In the genomic region with DNA sequence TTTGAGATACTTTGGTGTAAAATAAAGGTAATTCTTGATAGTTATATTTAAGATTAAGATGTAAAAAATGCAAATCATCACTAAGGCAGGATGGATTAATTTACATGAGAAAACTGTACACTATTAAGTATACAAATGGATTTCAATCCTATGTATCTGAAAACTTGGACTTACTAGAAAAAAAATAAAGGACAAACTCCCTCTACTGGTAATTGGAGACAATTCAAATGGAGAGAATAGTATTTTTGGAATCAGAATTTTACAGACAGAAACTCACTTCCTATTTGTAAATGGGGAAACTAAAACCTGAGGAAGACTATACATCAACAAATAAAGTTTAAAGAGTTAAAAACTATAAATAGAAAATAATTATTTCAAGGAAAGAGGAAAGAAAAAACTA, we compare ENCODE assay signal across 10 cellular contexts.
DNase-seq lines count a peak whose midpoint lies in the region; ATAC-seq and TF ChIP-seq lines count a peak whose summit lies in the region.
"Had no signal": no experiment of that assay in that cellular context is flagged by ENCODE, and none has a peak within 500 bp of the region (broad histone marks: within the 10 kb centered on the region; RNA-seq: fewer than 3 reads in every experiment).

No MANE protein-coding gene starts in this region.

- H3K27me3 ChIP-seq in PC-9 (ENCODE audit: insufficient read depth, low read depth) (no peaks in the 10 kb centered on the region), fibroblast of lung (ENCODE audit: control insufficient read depth, insufficient read depth, low read length) (no peaks in the 10 kb centered on the region)
- H3K27me3 ChIP-seq: BLaER1 had no signal

- H3F3A ChIP-seq in PC-9 (ENCODE audit: insufficient read depth, low read depth), result no peaks in the 10 kb centered on the region

- H3K9me2 ChIP-seq in PC-9 (ENCODE audit: insufficient read depth), result no peaks in the 10 kb centered on the region

- H3K4me3 ChIP-seq in PC-9 (no peak overlapping the region), fibroblast of lung (replicated peaks in 1 of 4; ENCODE audit: control extremely low read depth in 1 of 4, insufficient read depth in 1 of 4, low read depth in 3 of 4, low read length in 4 of 4) (no peak overlapping the region)
- H3K4me3 ChIP-seq: BLaER1 had no signal

- no peaks in the 10 kb centered on the region for H3K79me2 ChIP-seq in PC-9 (ENCODE audit: low read depth)
- H3K79me2 ChIP-seq in fibroblast of lung (ENCODE audit: control insufficient read depth, insufficient read depth, low read length), result no peaks in the 10 kb centered on the region

- H3K4me2 ChIP-seq in PC-9 (no peak overlapping the region), fibroblast of lung (ENCODE audit: extremely low read depth, insufficient read depth, low read length) (no peak overlapping the region)
- H3K4me2 ChIP-seq: BLaER1 had no signal

- BruUV-seq in PC-9 (replicated peaks; lab: Mats Ljungman, UMichigan), result no TSS peak

- H3K4me1 ChIP-seq in PC-9 (replicated peaks; ENCODE audit: insufficient read depth) (no peaks in the 10 kb centered on the region), fibroblast of lung (ENCODE audit: control insufficient read depth, extremely low read depth, insufficient read depth, low read length) (no peaks in the 10 kb centered on the region)
- H3K4me1 ChIP-seq: BLaER1 had no signal

- H4K20me1 ChIP-seq in PC-9 (ENCODE audit: insufficient read depth) (no peaks in the 10 kb centered on the region), fibroblast of lung (ENCODE audit: control insufficient read depth, extremely low read depth, insufficient read depth, low read length) (no peaks in the 10 kb centered on the region)
- H4K20me1 ChIP-seq: BLaER1 had no signal

- no peak for ATAC-seq in HG03432 (IDR thresholded peaks at IDR 0.05; ENCODE audit: unreplicated experiment)
- no peak for ATAC-seq in HG03025 (IDR thresholded peaks at IDR 0.05; ENCODE audit: low FRiP score, unreplicated experiment)

- no peaks in the 10 kb centered on the region for H3K9me3 ChIP-seq in PC-9 (ENCODE audit: insufficient read depth, low read depth)
- no peaks in the 10 kb centered on the region for H3K9me3 ChIP-seq in fibroblast of lung (ENCODE audit: control insufficient read depth, insufficient read depth, low read depth, low read length)
- H3K9me3 ChIP-seq: BLaER1 had no signal

- no peak overlapping the region for H2AFZ ChIP-seq in PC-9
- H2AFZ ChIP-seq in fibroblast of lung (ENCODE audit: low read length), result no peak overlapping the region

- DNase-seq in NCI-H1105 treated with DMSO at 0.1 percent for 48 hours (lab: John Stamatoyannopoulos, UW), result peak; percentile 24
- no peak for DNase-seq in NCI-H1105 (lab: John Stamatoyannopoulos, UW)
- DNase-seq in PC-9, result no peak
- peak; percentile 28 to 53 for DNase-seq in fibroblast of lung (ENCODE audit: low read depth in 2 of 2)
- peak; percentile 52 for DNase-seq in superior temporal gyrus (ENCODE audit: extremely low spot score)
- no peak for DNase-seq in posterior cingulate gyrus
- DNase-seq: stimulated activated CD4-positive, alpha-beta T cell treated with anti-CD3 and anti-CD28 coated beads, Interleukin-2, amount 100 ng/mL, for 24 hours had no signal

- H3K36me3 ChIP-seq in PC-9 (ENCODE audit: low read depth), result no peaks in the 10 kb centered on the region
- no peaks in the 10 kb centered on the region for H3K36me3 ChIP-seq in fibroblast of lung (ENCODE audit: control insufficient read depth, insufficient read depth, low read length)

- H3K27ac ChIP-seq in PC-9 (no peak overlapping the region), fibroblast of lung (ENCODE audit: insufficient read depth, low read length) (no peak overlapping the region)
- H3K27ac ChIP-seq: BLaER1 had no signal

- H3K9ac ChIP-seq in fibroblast of lung (ENCODE audit: insufficient read depth, low read length), result no peak overlapping the region
- H3K9ac ChIP-seq: BLaER1 had no signal

- peak; percentile 63 for TF ChIP-seq CTCF in PC-9 (conservative IDR thresholded peaks at IDR 0.05)
- TF ChIP-seq CTCF in fibroblast of lung (conservative IDR thresholded peaks at IDR 0.05 in 1 of 2, IDR thresholded peaks at IDR 0.05 in 1 of 2; ENCODE audit: low read depth in 1 of 2, low read length in 2 of 2), result peak in 1 of 2 donors; percentile 42

- POLR2A ChIA-PET in PC-9 (lab: Charles Lee; ENCODE audit: unreplicated experiment), result no interaction called here

- CTCF ChIA-PET in PC-9 (lab: Charles Lee), result interaction anchor here (1.1 kb wide), 1 partner anchor 33 kb away, joined by 6 read pairs; no protein-coding TSS in a partner anchor

- intact Hi-C loops in PC-9 (cut with micrococcal nuclease; ENCODE audit: unreplicated experiment) (loop anchor here (2.0 to 5.0 kb wide), 2 partner anchors 33 to 370 kb away; no protein-coding TSS in a partner anchor), posterior cingulate gyrus (cut with DNase I) (loop anchor here (5.0 kb wide), 1 partner anchor 360 kb away; no protein-coding TSS in a partner anchor)

Comparison
In these comparisons a context has a peak if more than half of its experiments do, and no peak if none do; other contexts are left out.
1. DNase-seq: peak in NCI-H1105 treated with DMSO at 0.1 percent for 48 hours (single experiment), fibroblast of lung (2 of 2) and superior temporal gyrus (single experiment); none in NCI-H1105 (single experiment), PC-9 (0 of 2) and posterior cingulate gyrus (0 of 10).